In the genomic region with DNA sequence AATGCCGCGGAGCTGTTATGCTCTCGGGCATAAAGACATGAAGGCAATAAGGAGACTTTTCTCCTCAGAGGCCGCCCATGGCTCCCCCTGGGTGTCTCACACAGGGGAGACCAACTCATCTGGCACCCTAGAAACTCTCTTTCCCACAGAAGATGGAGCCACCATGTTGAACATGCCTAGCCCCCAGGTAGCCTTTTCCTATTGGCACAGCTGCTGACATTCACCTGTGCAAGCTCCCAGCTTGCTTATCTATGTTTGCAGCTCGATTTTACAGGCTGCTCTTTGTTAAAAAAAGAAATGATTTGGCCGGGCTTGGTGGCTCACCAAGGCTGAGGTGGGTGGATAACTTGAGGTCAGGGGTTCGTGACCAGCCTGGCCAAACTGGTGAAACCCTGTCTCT, we compare ENCODE assay signal across 4 cellular contexts. TPM values are rescaled to one million over a fixed set of nuclear protein-coding genes. Genes with fewer than 3 reads are reported as not detected.
"Had no signal": no experiment of that assay in that cellular context is flagged by ENCODE, and none has a peak within 500 bp of the region (broad histone marks: within the 10 kb centered on the region; RNA-seq: fewer than 3 reads in every experiment).

No MANE protein-coding gene starts in this region.

RNA-seq across cellular contexts. Expression of gene ABCA13, which starts 23.6 kb away (rescaled TPM):
- total RNA-seq: naive thymus-derived CD8-positive, alpha-beta T cell; right cardiac atrium had no signal
- polyA plus RNA-seq: immature natural killer cell; naive thymus-derived CD8-positive, alpha-beta T cell; psoas muscle; right cardiac atrium had no signal
